Comparison of ENCODE assay signal across 18 cellular contexts in the genomic region with DNA sequence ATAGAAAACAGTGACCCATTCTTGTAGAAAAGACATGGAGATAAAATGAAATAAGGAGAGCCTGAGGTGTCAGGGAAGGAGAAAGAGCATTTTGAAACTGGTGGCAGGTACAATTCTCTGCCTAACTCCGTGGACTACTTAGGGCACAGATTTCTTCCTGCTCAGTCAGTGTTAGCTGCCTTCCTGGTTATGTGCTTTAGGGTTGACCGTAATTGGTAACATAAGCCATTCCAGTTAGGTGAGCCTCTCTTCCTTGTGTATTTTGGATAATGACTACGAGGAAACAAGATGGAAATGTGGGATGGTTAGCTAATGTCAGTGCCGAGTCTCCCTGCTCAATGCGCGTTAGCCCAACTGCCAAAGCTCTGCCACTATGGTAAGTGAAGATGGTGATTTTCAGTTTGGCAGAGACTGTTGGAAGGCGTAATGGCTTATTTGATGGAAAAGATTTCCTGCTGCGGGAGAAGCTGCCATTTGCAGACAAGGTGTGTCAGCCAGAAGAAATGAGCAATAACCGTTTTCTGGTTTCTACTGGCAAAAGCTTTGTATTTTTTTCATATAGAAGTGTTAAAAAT.
A peak's percentile ranks its signal among the peaks of the same experiment; 100 is the strongest.
DNase-seq lines count a peak whose midpoint lies in the region; ATAC-seq, FAIRE-seq and TF ChIP-seq lines count a peak whose summit lies in the region.
"Had no signal": no experiment of that assay in that cellular context is flagged by ENCODE, and none has a peak within 500 bp of the region (broad histone marks: within the 10 kb centered on the region; RNA-seq: fewer than 3 reads in every experiment).

No MANE protein-coding gene starts in this region.

- no peak for FAIRE-seq in pancreas (lab: Jason Lieb, UNC)
- FAIRE-seq: K562 had no signal

- H3K4ac ChIP-seq in trophoblast cell (ENCODE audit: low read depth, low read length): peak overlapping the region; percentile 82

- H3K18ac ChIP-seq in trophoblast cell (ENCODE audit: low read length): no peak overlapping the region

- no peak overlapping the region for H2AK5ac ChIP-seq in trophoblast cell (ENCODE audit: low read length)

- H3K4me3 ChIP-seq in right atrium auricular region: no peak overlapping the region
- no peak overlapping the region for H3K4me3 ChIP-seq in epithelial cell of esophagus (ENCODE audit: low read length)
- no peak overlapping the region for H3K4me3 ChIP-seq in trophoblast cell (ENCODE audit: low read depth, low read length)
- H3K4me3 ChIP-seq in pancreas: no peak overlapping the region
- H3K4me3 ChIP-seq: GM23248, K562 had no signal

- H3K79me2 ChIP-seq in trophoblast cell (ENCODE audit: control insufficient read depth, insufficient read depth, low read length, poor library complexity): peaks cover 34% of the 10 kb centered on the region

- intact Hi-C loops in left ventricle myocardium superior (cut with micrococcal nuclease): no loop called here
- intact Hi-C loops in pancreas (cut with DNase I): no loop called here

- H2BK120ac ChIP-seq in trophoblast cell (ENCODE audit: insufficient read depth, low read length, poor library complexity): no peak overlapping the region

- no peak overlapping the region for H3K14ac ChIP-seq in trophoblast cell (ENCODE audit: low read length)

- ATAC-seq in left ventricle myocardium superior: no peak
- no peak for ATAC-seq in GM21381 (IDR thresholded peaks at IDR 0.05; ENCODE audit: unreplicated experiment)
- no peak for ATAC-seq in pancreas
- ATAC-seq: CD8-positive, alpha-beta T cell; K562; stimulated activated memory B cell treated with anti-CD40 and anti-IgM and Interleukin-4, amounts not matched to agents 10 μg/mL and 1 μg/mL and 100 μg/mL, for 72 hours had no signal

- H3K36me3 ChIP-seq in right atrium auricular region (peaks cover 6% of the 10 kb centered on the region), trophoblast cell (ENCODE audit: control insufficient read depth in 1 of 2, insufficient read depth in 2 of 2, low read length in 2 of 2) (peaks cover 10 to 17% of the 10 kb centered on the region in 2 experiments), pancreas (no peaks in the 10 kb centered on the region)
- H3K36me3 ChIP-seq: adrenal gland had no signal

- no peak overlapping the region for H2AFZ ChIP-seq in trophoblast cell (ENCODE audit: insufficient read depth, low read length, poor library complexity)
- H2AFZ ChIP-seq: GM23248 had no signal

- peaks cover 19% of the 10 kb centered on the region for H3K79me1 ChIP-seq in trophoblast cell (ENCODE audit: low read length)

- H2BK5ac ChIP-seq in trophoblast cell (ENCODE audit: low read depth, low read length, poor library complexity): no peak overlapping the region

- no peak overlapping the region for H3K4me2 ChIP-seq in trophoblast cell (ENCODE audit: low read length)

- H4K8ac ChIP-seq in trophoblast cell (ENCODE audit: low read depth, low read length): no peak overlapping the region

- H3K9me3 ChIP-seq in right atrium auricular region: no peaks in the 10 kb centered on the region
- H3K9me3 ChIP-seq in trophoblast cell (ENCODE audit: insufficient read depth, low read depth, low read length): no peaks in the 10 kb centered on the region
- no peaks in the 10 kb centered on the region for H3K9me3 ChIP-seq in pancreas
- H3K9me3 ChIP-seq: adrenal gland had no signal

- DNase-seq in right atrium auricular region (ENCODE audit: low spot score) (no peak), left ventricle myocardium superior (no peak), epithelial cell of esophagus (ENCODE audit: low read depth) (peak; percentile 55), trophoblast cell (no peak), NCI-H1694 treated with DMSO at 0.1 percent for 48 hours (lab: John Stamatoyannopoulos, UW) (no peak), pancreas (no peak), activated gamma-delta T cell treated with Interleukin-2 at 50 U/mL for 16 hours (no peak)
- DNase-seq: ACHN; activated CD8-positive, alpha-beta memory T cell treated with anti-CD3 and anti-CD28 coated beads for 24 hours; adrenal gland; CD8-positive, alpha-beta T cell; cortex of kidney; GM23248; NCI-H1105; T-helper 1 cell had no signal

- no peak overlapping the region for H4K91ac ChIP-seq in trophoblast cell (ENCODE audit: low read depth, low read length)

- no peak overlapping the region for H3K9ac ChIP-seq in trophoblast cell (ENCODE audit: low read length)
- H3K9ac ChIP-seq: GM23248 had no signal

- H4K12ac ChIP-seq in trophoblast cell (ENCODE audit: low read depth, low read length): no peak overlapping the region

- H3K4me1 ChIP-seq in right atrium auricular region (peaks cover 0 to 71% of the 10 kb centered on the region in 2 donors), trophoblast cell (ENCODE audit: control insufficient read depth in 1 of 2, insufficient read depth in 2 of 2, low read length in 2 of 2) (peaks cover 4 to 9% of the 10 kb centered on the region in 2 experiments), pancreas (no peaks in the 10 kb centered on the region)

- WGBS in trophoblast cell (ENCODE audit: extremely low coverage, insufficient coverage, insufficient read length): no CpG with 5 or more reads among the region's 9 CpGs
- 91 to 95% methylated on average over 9 of the region's 9 CpGs for WGBS in pancreas, 2 donors

- no peak overlapping the region for H3K23ac ChIP-seq in trophoblast cell (ENCODE audit: low read length)

- H2BK12ac ChIP-seq in trophoblast cell (ENCODE audit: low read length): no peak overlapping the region

- H3K27me3 ChIP-seq in right atrium auricular region (no peaks in the 10 kb centered on the region), trophoblast cell (ENCODE audit: insufficient read depth, low read length) (no peaks in the 10 kb centered on the region), pancreas (no peaks in the 10 kb centered on the region)
- H3K27me3 ChIP-seq: adrenal gland had no signal

- H3K27ac ChIP-seq in right atrium auricular region (peak overlapping the region; percentile 91 to 97), trophoblast cell (ENCODE audit: low read depth, low read length) (no peak overlapping the region), pancreas (no peak overlapping the region)
- H3K27ac ChIP-seq: GM23248 had no signal

- no peak for TF ChIP-seq CTCF in right atrium auricular region (IDR thresholded peaks at IDR 0.05)
- no peak for TF ChIP-seq CTCF in epithelial cell of esophagus (IDR thresholded peaks at IDR 0.05; ENCODE audit: insufficient read depth, low read depth, low read length, missing control alignments)
- no peak for TF ChIP-seq CTCF in pancreas (IDR thresholded peaks at IDR 0.05)

Comparison
In these comparisons a context has a peak if more than half of its experiments do, and no peak if none do; other contexts are left out.
1. H3K27ac ChIP-seq: peak in right atrium auricular region (2 of 2); none in trophoblast cell (single experiment) and pancreas (0 of 4).